In genomic region chrX:40581333-40581910, GRCh38 we compare ENCODE assay signal across 7 cellular contexts. TPM values are rescaled to one million over a fixed set of nuclear protein-coding genes. Genes with fewer than 3 reads are reported as not detected.
A peak's percentile ranks its signal among the peaks of the same experiment; 100 is the strongest.
DNase-seq lines count a peak whose midpoint lies in the region; ATAC-seq, FAIRE-seq and TF ChIP-seq lines count a peak whose summit lies in the region.

No MANE protein-coding gene starts in this region.

- H3K36me3 ChIP-seq in Peyer's patch, result no peaks in the 10 kb centered on the region
- H3K36me3 ChIP-seq in duodenal mucosa (ENCODE audit: control insufficient read depth in 1 of 2, insufficient read depth in 2 of 2, low read length in 2 of 2), result no peaks in the 10 kb centered on the region

- no peaks in the 10 kb centered on the region for H3K36me3 Mint-ChIP-seq in nephron progenitor cell (ENCODE audit: low read depth)

- H3K9me3 ChIP-seq in Peyer's patch, result no peaks in the 10 kb centered on the region
- no peaks in the 10 kb centered on the region for H3K9me3 ChIP-seq in duodenal mucosa (ENCODE audit: control insufficient read depth in 1 of 2, low read length in 2 of 2)

- peak overlapping the region; percentile 67 to 97 (median 82) for H3K4me3 ChIP-seq in Peyer's patch
- peak overlapping the region; percentile 61 to 85 for H3K4me3 ChIP-seq in duodenal mucosa (ENCODE audit: low read depth in 1 of 2, low read length in 2 of 2)

- peak overlapping the region; percentile 77 for H3K4me3 Mint-ChIP-seq in nephron progenitor cell

- H3K9ac ChIP-seq in duodenal mucosa (ENCODE audit: low read depth in 1 of 2, low read length in 2 of 2), result peak overlapping the region; percentile 42 to 47

- peaks cover 0 to 7% (median 0%) of the 10 kb centered on the region in 4 donors for H3K4me1 ChIP-seq in Peyer's patch
- peaks cover 4 to 8% of the 10 kb centered on the region in 2 donors for H3K4me1 ChIP-seq in duodenal mucosa (ENCODE audit: control insufficient read depth in 1 of 2, insufficient read depth in 2 of 2, low read length in 2 of 2)

- H3K4me1 Mint-ChIP-seq in nephron progenitor cell, result peaks cover 10% of the 10 kb centered on the region

- DNase-seq in Peyer's patch (peak in 1 of 3 donors; percentile 46), nephron progenitor cell (no peak), NCI-H2107 treated with DMSO at 0.1 percent for 48 hours (lab: John Stamatoyannopoulos, UW; ENCODE audit: unreplicated experiment) (no peak), H54 (ENCODE audit: insufficient read length, low spot score) (no peak)

- TF ChIP-seq CTCF in Peyer's patch (IDR thresholded peaks at IDR 0.05), result no peak
- TF ChIP-seq CTCF in nephron progenitor cell (IDR thresholded peaks at IDR 0.05), result no peak

- peaks cover 29% of the 10 kb centered on the region for H3K9me3 Mint-ChIP-seq in nephron progenitor cell

- no peak overlapping the region for H3K27ac Mint-ChIP-seq in nephron progenitor cell

- ATAC-seq in GM21515 (IDR thresholded peaks at IDR 0.05; ENCODE audit: unreplicated experiment), result peak; percentile 5
- ATAC-seq in HG02759 (IDR thresholded peaks at IDR 0.05; ENCODE audit: unreplicated experiment), result no peak

- H3K27me3 Mint-ChIP-seq in nephron progenitor cell (ENCODE audit: low read depth, poor library complexity), result peaks cover 10% of the 10 kb centered on the region

- H3K27ac ChIP-seq in Peyer's patch, result peak overlapping the region; percentile 87 to 96 (median 94)
- H3K27ac ChIP-seq in duodenal mucosa (ENCODE audit: low read depth, low read length), result peak overlapping the region; percentile 70

- H3K27me3 ChIP-seq in Peyer's patch (no peaks in the 10 kb centered on the region), duodenal mucosa (ENCODE audit: control insufficient read depth in 1 of 2, insufficient read depth in 2 of 2, low read length in 2 of 2) (no peaks in the 10 kb centered on the region)

- FAIRE-seq in H54 (lab: Jason Lieb, UNC), result no peak

- TF ChIP-seq POLR2A in Peyer's patch (IDR thresholded peaks at IDR 0.05), result no peak
- no peak for TF ChIP-seq POLR2A in H54 (IDR thresholded peaks at IDR 0.05; ENCODE audit: low read depth, low read length)

RNA-seq across cellular contexts. Expression of gene ATP6AP2, which starts 0.7 kb away (rescaled TPM):
- total RNA-seq in Peyer's patch, result 10 to 100 TPM; 11.6 to 76.0 (median 50.8) TPM

RNA-seq across cellular contexts. Expression of gene MPC1L, which starts 41.8 kb away (rescaled TPM):
- total RNA-seq in Peyer's patch, result not detected
